13 cellular contexts compared by ENCODE assay signal in genomic region chr10:72702868-72703581, GRCh38. TPM values are rescaled to one million over a fixed set of nuclear protein-coding genes. Genes with fewer than 3 reads are reported as not detected.
DNase-seq lines count a peak whose midpoint lies in the region; ATAC-seq, FAIRE-seq and TF ChIP-seq lines count a peak whose summit lies in the region.
"Had no signal": no experiment of that assay in that cellular context is flagged by ENCODE, and none has a peak within 500 bp of the region (broad histone marks: within the 10 kb centered on the region; RNA-seq: fewer than 3 reads in every experiment).

No MANE protein-coding gene starts in this region.

- no peak for TF ChIP-seq POLR2A in endothelial cell of umbilical vein (IDR thresholded peaks at IDR 0.05; ENCODE audit: low read depth, low read length)

- no TSS peak for BruUV-seq in endothelial cell of umbilical vein (replicated peaks; lab: Mats Ljungman, UMichigan)

- H2AFZ ChIP-seq in endothelial cell of umbilical vein (ENCODE audit: low read depth, low read length): no peak overlapping the region

- H3K36me3 ChIP-seq in left ventricle myocardium inferior (no peaks in the 10 kb centered on the region), endothelial cell of umbilical vein (ENCODE audit: control insufficient read depth in 2 of 2, extremely low read depth in 1 of 2, insufficient read depth in 2 of 2, low read length in 2 of 2) (no peaks in the 10 kb centered on the region), tibial artery (no peaks in the 10 kb centered on the region)
- H3K36me3 ChIP-seq: HAP-1, lower lobe of right lung had no signal

- H3K4me3 ChIP-seq in left ventricle myocardium inferior (no peak overlapping the region), endothelial cell of umbilical vein (replicated peaks in 1 of 3; ENCODE audit: insufficient read depth in 1 of 3, low read depth in 1 of 3, low read length in 3 of 3) (no peak overlapping the region), tibial artery (no peak overlapping the region)
- H3K4me3 ChIP-seq: HAP-1, lower lobe of right lung had no signal

- POLR2A ChIA-PET in endothelial cell of umbilical vein (lab: Charles Lee): no interaction called here

- dilution Hi-C loops in endothelial cell of umbilical vein (cut with MboI; ENCODE audit: extremely low pct_ligation_motif_present, low sequenced_read_pairs): no loop called here

- no peak overlapping the region for H3K9ac ChIP-seq in endothelial cell of umbilical vein (replicated peaks; ENCODE audit: extremely low read depth, insufficient read depth, low read length)

- no peak overlapping the region for H3K27ac ChIP-seq in left ventricle myocardium inferior (replicated peaks)
- H3K27ac ChIP-seq in endothelial cell of umbilical vein (ENCODE audit: insufficient read depth, low read depth, low read length): no peak overlapping the region
- H3K27ac ChIP-seq in tibial artery: peak overlapping the region; percentile 57 to 63
- H3K27ac ChIP-seq: lower lobe of right lung had no signal

- H3K9me3 ChIP-seq in left ventricle myocardium inferior (replicated peaks): no peaks in the 10 kb centered on the region
- no peaks in the 10 kb centered on the region for H3K9me3 ChIP-seq in endothelial cell of umbilical vein (replicated peaks; ENCODE audit: control insufficient read depth, insufficient read depth, low read length)
- no peaks in the 10 kb centered on the region for H3K9me3 ChIP-seq in tibial artery
- H3K9me3 ChIP-seq: HAP-1, lower lobe of right lung had no signal

- no peaks in the 10 kb centered on the region for H3K27me3 ChIP-seq in left ventricle myocardium inferior (ENCODE audit: low read depth)
- H3K27me3 ChIP-seq in endothelial cell of umbilical vein (ENCODE audit: control insufficient read depth in 2 of 2, insufficient read depth in 2 of 2, low read length in 2 of 2): no peaks in the 10 kb centered on the region
- H3K27me3 ChIP-seq in tibial artery: no peaks in the 10 kb centered on the region

- intact Hi-C loops in Right ventricle myocardium inferior (cut with DNase I) (no loop called here), left ventricle myocardium inferior (cut with micrococcal nuclease) (no loop called here), endothelial cell of umbilical vein (cut with micrococcal nuclease) (no loop called here), tibial artery (cut with DNase I; ENCODE audit: low total_unique reads) (no loop called here)

- peak; percentile 57 for ATAC-seq in Right ventricle myocardium inferior
- peak; percentile 70 for ATAC-seq in HG03378 (IDR thresholded peaks at IDR 0.05; ENCODE audit: unreplicated experiment)
- ATAC-seq in HG02642 (IDR thresholded peaks at IDR 0.05; ENCODE audit: poor library complexity, unreplicated experiment): no peak

- CTCF ChIA-PET in endothelial cell of umbilical vein (lab: Charles Lee): interaction anchor here (0.7 to 1.6 kb wide), 3 partner anchors 10 to 130 kb away, joined by 3 to 14 read pairs (median 4); no protein-coding TSS in a partner anchor

- H3K4me1 ChIP-seq in left ventricle myocardium inferior (peaks cover 3% of the 10 kb centered on the region), endothelial cell of umbilical vein (ENCODE audit: control insufficient read depth, extremely low read depth, insufficient read depth, low read length) (peaks cover under 1% of the 10 kb centered on the region), tibial artery (peaks cover 0 to 35% (median 7%) of the 10 kb centered on the region in 4 donors)
- H3K4me1 ChIP-seq: HAP-1 had no signal

- no peak overlapping the region for H3K4me2 ChIP-seq in endothelial cell of umbilical vein (ENCODE audit: insufficient read depth, low read length)

- peak; percentile 70 for FAIRE-seq in endothelial cell of umbilical vein (lab: Jason Lieb, UNC)

- no peaks in the 10 kb centered on the region for H4K20me1 ChIP-seq in endothelial cell of umbilical vein (replicated peaks; ENCODE audit: control insufficient read depth, extremely low read depth, insufficient read depth, low read length)

- no peak for TF ChIP-seq CTCF in left ventricle myocardium inferior (IDR thresholded peaks at IDR 0.05; ENCODE audit: borderline replicate concordance)
- TF ChIP-seq CTCF in endothelial cell of umbilical vein (IDR thresholded peaks at IDR 0.05; ENCODE audit: extremely low read depth in 1 of 2, insufficient read depth in 1 of 2, low read depth in 1 of 2, low read length in 2 of 2): no peak
- peak in 1 of 2 experiments; percentile 32 for TF ChIP-seq CTCF in tibial artery (IDR thresholded peaks at IDR 0.05)

- DNase-seq in Right ventricle myocardium inferior (ENCODE audit: missing footprints) (no peak), left ventricle myocardium inferior (no peak), endothelial cell of umbilical vein (ENCODE audit: low read depth, low spot score) (peak; percentile 49), tibial artery (no peak), NCI-H1092 treated with DMSO at 0.1 percent for 48 hours (lab: John Stamatoyannopoulos, UW) (no peak), midbrain (lab: John Stamatoyannopoulos, UW) (no peak)
- DNase-seq: activated B cell treated with CpG ODN at 0.5 μM for 24 hours, cortex of kidney, lower lobe of right lung, NCI-H345 had no signal

- peaks cover 28% of the 10 kb centered on the region for H3K79me2 ChIP-seq in endothelial cell of umbilical vein (ENCODE audit: control insufficient read depth, insufficient read depth, low read length)

- no peaks in the 10 kb centered on the region for H3K9me1 ChIP-seq in endothelial cell of umbilical vein (replicated peaks; ENCODE audit: control insufficient read depth, extremely low read depth, insufficient read depth, low read length)

TF ChIP-seq in endothelial cell of umbilical vein, 7 proteins besides CTCF, POLR2A, EP300 and RAD21:
- TF ChIP-seq POLR2AphosphoS5 (IDR thresholded peaks at IDR 0.05; ENCODE audit: insufficient read depth, low read depth, low read length): no peak
- TF ChIP-seq MAX (IDR thresholded peaks at IDR 0.05; ENCODE audit: insufficient read depth, insufficient read length): no peak
- no peak for TF ChIP-seq EZH2 (IDR thresholded peaks at IDR 0.05; ENCODE audit: borderline replicate concordance, low read depth, low read length, severe bottlenecking)
- TF ChIP-seq JUN (IDR thresholded peaks at IDR 0.05; ENCODE audit: borderline replicate concordance, insufficient read depth, insufficient read length, low read depth): no peak

RNA-seq across cellular contexts. Expression of gene MCU, which starts 11.1 kb away (rescaled TPM):
- total RNA-seq in Right ventricle myocardium inferior: 15.1 TPM
- 20.3 TPM for total RNA-seq in left ventricle myocardium inferior
- total RNA-seq in endothelial cell of umbilical vein: 25.2 and 26.1 TPM in 2 replicates
- polyA plus RNA-seq in endothelial cell of umbilical vein: 36.1 and 37.2 TPM in 2 replicates
- polyA plus RNA-seq in endothelial cell of umbilical vein (2011; cell fraction: cytosol; rRNA removed): 29.8 and 32.8 TPM in 2 replicates
- 68.9 and 77.8 TPM in 2 replicates for polyA plus RNA-seq in endothelial cell of umbilical vein (2011; cell fraction: nucleus; rRNA removed)
- polyA plus RNA-seq in endothelial cell of umbilical vein (2012): 29.0 and 33.2 TPM in 2 replicates
- 88.9 and 90.6 TPM in 2 replicates for polyA minus RNA-seq in endothelial cell of umbilical vein
- polyA minus RNA-seq in endothelial cell of umbilical vein (2011; cell fraction: cytosol; rRNA and poly(A)+ RNA removed): 45.7 TPM
- polyA minus RNA-seq in endothelial cell of umbilical vein (2011; cell fraction: nucleus; rRNA and poly(A)+ RNA removed): 61.5 and 68.8 TPM in 2 replicates

Comparison
In these comparisons a context has a peak if more than half of its experiments do, and no peak if none do; other contexts are left out.
1. H3K27ac ChIP-seq: peak in tibial artery (2 of 2); none in left ventricle myocardium inferior (single experiment) and endothelial cell of umbilical vein (single experiment).